Comparison of ENCODE assay signal across 16 cellular contexts in genomic region chr9:134993416-134993815, GRCh38.
"Had no signal": no experiment of that assay in that cellular context is flagged by ENCODE, and none has a peak within 500 bp of the region (broad histone marks: within the 10 kb centered on the region; RNA-seq: fewer than 3 reads in every experiment).

No MANE protein-coding gene starts in this region.

- H3K4me3 ChIP-seq: left lung, lower lobe of right lung, ovary, prostate gland, vagina had no signal

- H3K4me1 ChIP-seq: left lung, lower lobe of right lung, prostate gland, testis, vagina had no signal

- H3K36me3 ChIP-seq: left lung, lower lobe of right lung, neutrophil, ovary, prostate gland, vagina had no signal

- H3K9me3 ChIP-seq: lower lobe of right lung, neutrophil, prostate gland, testis, vagina had no signal

- H3K27ac ChIP-seq: epithelial cell of prostate, left lung, lower lobe of right lung, neutrophil, ovary, prostate gland, testis, vagina had no signal

- DNase-seq: activated CD4-positive, alpha-beta T cell treated with anti-CD3 and anti-CD28 coated beads for 1 hour; activated naive CD4-positive, alpha-beta T cell treated with anti-CD3 and anti-CD28 coated beads for 36 hours; activated T-cell treated with anti-CD3 and anti-CD28 coated beads for 4 hours; activated T-cell treated with anti-CD3 and anti-CD28 coated beads, Interleukin-2, amount 50 U/mL, for 72 hours; amniotic stem cell; effector CD8-positive, alpha-beta T cell; stimulated activated naive CD4-positive, alpha-beta T cell treated with Interleukin-2 at 50 U/mL for 16 hours; testis; trophoblast cell had no signal

- H3K27me3 ChIP-seq: left lung, neutrophil, ovary, testis, vagina had no signal
